Comparison of ENCODE assay signal across 24 cellular contexts in genomic region chr2:71517851-71518250, GRCh38.
DNase-seq lines count a peak whose midpoint lies in the region; ATAC-seq and TF ChIP-seq lines count a peak whose summit lies in the region.
"Had no signal": no experiment of that assay in that cellular context is flagged by ENCODE, and none has a peak within 500 bp of the region (broad histone marks: within the 10 kb centered on the region; RNA-seq: fewer than 3 reads in every experiment).

No MANE protein-coding gene starts in this region.

- no peak overlapping the region for H3K27ac ChIP-seq in coronary artery
- H3K27ac ChIP-seq: BLaER1 had no signal

- no peak for ATAC-seq in HG02642 (IDR thresholded peaks at IDR 0.05; ENCODE audit: poor library complexity, unreplicated experiment)
- no peak for ATAC-seq in GM19351 (IDR thresholded peaks at IDR 0.05; ENCODE audit: unreplicated experiment)
- ATAC-seq: GM12878 had no signal

- TF ChIP-seq CTCF in coronary artery (IDR thresholded peaks at IDR 0.05), result no peak

- DNase-seq in coronary artery (ENCODE audit: low spot score) (peak; percentile 50), islet precursor cell (peak; percentile 13), mesenteric fat pad (ENCODE audit: low spot score) (peak; percentile 20), pons (ENCODE audit: low spot score) (no peak)
- no peak for DNase-seq in activated CD8-positive, alpha-beta memory T cell treated with anti-CD3 and anti-CD28 coated beads, Interleukin-2, amount 50 U/mL, for 48 hours
- DNase-seq: 8988T; ACHN; BE2C; C1 segment of cervical spinal cord; CD4-positive, alpha-beta memory T cell; CD4-positive, CD25-positive, alpha-beta regulatory T cell; CD8-positive, alpha-beta memory T cell; COR-L47; DMS 273 treated with DMSO at 0.1 percent for 48 hours; DMS153; DMS53; DMS79; DND-41; EL; GDM1 had no signal

- H3K4me3 ChIP-seq in coronary artery, result no peak overlapping the region
- H3K4me3 ChIP-seq: BLaER1, GM12878 had no signal

Comparison
In these comparisons a context has a peak if more than half of its experiments do, and no peak if none do; other contexts are left out.
1. DNase-seq: peak in coronary artery (single experiment), islet precursor cell (single experiment) and mesenteric fat pad (single experiment); none in pons (single experiment) and activated CD8-positive, alpha-beta memory T cell treated with anti-CD3 and anti-CD28 coated beads, Interleukin-2, amount 50 U/mL, for 48 hours (single experiment).